18 cellular contexts compared by ENCODE assay signal in genomic region chr9:135301271-135302263, GRCh38.
DNase-seq lines count a peak whose midpoint lies in the region; ATAC-seq, FAIRE-seq and TF ChIP-seq lines count a peak whose summit lies in the region.
"Had no signal": no experiment of that assay in that cellular context is flagged by ENCODE, and none has a peak within 500 bp of the region (broad histone marks: within the 10 kb centered on the region; RNA-seq: fewer than 3 reads in every experiment).

No MANE protein-coding gene starts in this region.

- peaks cover 1% of the 10 kb centered on the region for H3K27me3 Mint-ChIP-seq in osteocyte (ENCODE audit: unreplicated experiment)

- TF ChIP-seq POLR2A in H1 (IDR thresholded peaks at IDR 0.05; ENCODE audit: control extremely low read depth in 1 of 2, low read depth in 2 of 2, low read length in 2 of 2), result no peak

- H4K20me1 ChIP-seq in H1 (replicated peaks in 1 of 2; ENCODE audit: control insufficient read depth in 1 of 2, insufficient read depth in 2 of 2, low read length in 2 of 2), result peaks cover 0 to 3% of the 10 kb centered on the region in 2 experiments

- no peak overlapping the region for H4K8ac ChIP-seq in H1 (ENCODE audit: extremely low read depth, insufficient read depth, low read length)

- H3K4me1 Mint-ChIP-seq in osteocyte (ENCODE audit: unreplicated experiment), result no peaks in the 10 kb centered on the region
- H3K4me1 Mint-ChIP-seq: CD8-positive, alpha-beta memory T cell had no signal

- no peak overlapping the region for H2AK5ac ChIP-seq in H1 (ENCODE audit: low read depth, low read length)

- H3K4me1 ChIP-seq in H1 (replicated peaks in 1 of 4; ENCODE audit: control insufficient read depth in 3 of 4, insufficient read depth in 4 of 4, low read length in 3 of 4), result peaks cover 1 to 7% (median 3%) of the 10 kb centered on the region in 4 experiments; a peak in 5 of 7 replicates
- H3K4me1 ChIP-seq: A549, SJSA1 had no signal

- POLR2A ChIA-PET in H1 (lab: Charles Lee; ENCODE audit: partially characterized antibody), result no interaction called here

- no peak overlapping the region for H3K27ac Mint-ChIP-seq in osteocyte (ENCODE audit: unreplicated experiment)

- no peak overlapping the region for H3K27ac ChIP-seq in H1 (ENCODE audit: low read depth, low read length)
- H3K27ac ChIP-seq: A549, SJSA1 had no signal

- H3K79me1 ChIP-seq in H1 (ENCODE audit: low read depth, low read length), result no peaks in the 10 kb centered on the region

- WGBS in H1 (ENCODE audit: extremely low coverage in 1 of 2, insufficient coverage in 1 of 2, insufficient read length in 1 of 2, insufficient replicate concordance in 2 of 2, low coverage in 1 of 2, low lambda C conversion rate in 2 of 2, missing lambda C conversion rate in 1 of 2), 2 experiments, result 90% methylated on average over 34 of the region's 40 CpGs; no CpG with 5 or more reads in 1 of the 2 experiments

- H3K9ac ChIP-seq in H1 (replicated peaks in 1 of 4; ENCODE audit: extremely low read depth in 1 of 4, low read depth in 3 of 4, low read length in 3 of 4), result no peak overlapping the region

- no peak overlapping the region for H3K4me3 ChIP-seq in H1 (ENCODE audit: extremely low read depth in 1 of 4, insufficient read depth in 2 of 4, low read depth in 3 of 4, low read length in 4 of 4)
- H3K4me3 ChIP-seq: A549, SJSA1 had no signal

- no peak for TF ChIP-seq CTCF in H1 (IDR thresholded peaks at IDR 0.05; ENCODE audit: control extremely low read depth in 1 of 3, insufficient read depth in 1 of 3, low read depth in 1 of 3, low read length in 3 of 3)
- no peak for TF ChIP-seq CTCF in osteocyte (IDR thresholded peaks at IDR 0.05)

- CTCF ChIA-PET in H1 (lab: Charles Lee; ENCODE audit: partially characterized antibody), result interaction anchor here (0.6 to 1.5 kb wide), 4 partner anchors 9 to 1105 kb away, joined by 3 to 6 read pairs (median 4); no protein-coding TSS in a partner anchor

- peak overlapping the region; percentile 27; the same call in 1 of the 2 replicates for H2BK12ac ChIP-seq in H1 (ENCODE audit: low read depth, low read length)

- H3K56ac ChIP-seq in H1 (replicated peaks; ENCODE audit: insufficient read length, low read depth, low read length), result no peak overlapping the region

- no peak overlapping the region for H3K4me2 ChIP-seq in H1 (ENCODE audit: insufficient read depth in 1 of 2, low read depth in 2 of 2, low read length in 2 of 2)
- H3K4me2 ChIP-seq: A549 had no signal

- no peaks in the 10 kb centered on the region for H3K9me3 ChIP-seq in H1 (ENCODE audit: insufficient read depth in 2 of 2, low read depth in 1 of 2, low read length in 1 of 2)
- H3K9me3 ChIP-seq: A549, SJSA1 had no signal

- H2BK15ac ChIP-seq in H1 (ENCODE audit: low read length), result 0 out of 2 replicates have a peak overlapping the region, but pooled peaks have one; percentile 16

- H3K14ac ChIP-seq in H1 (ENCODE audit: insufficient read length), result no peak overlapping the region

- H4K5ac ChIP-seq in H1 (ENCODE audit: insufficient read length, low read depth, low read length), result no peak overlapping the region

- no peak overlapping the region for H2BK20ac ChIP-seq in H1 (ENCODE audit: low read length)

- no peak overlapping the region for H2BK5ac ChIP-seq in H1 (ENCODE audit: low read depth, low read length)

- no peak overlapping the region for H3K4ac ChIP-seq in H1 (replicated peaks; ENCODE audit: insufficient read length, low read depth, low read length)

- H3K23me2 ChIP-seq in H1 (ENCODE audit: low read depth, low read length), result peaks cover 9% of the 10 kb centered on the region; the same call in 1 of the 2 replicates

- no peaks in the 10 kb centered on the region; a peak in 1 of 7 replicates for H3K27me3 ChIP-seq in H1 (replicated peaks in 1 of 4; ENCODE audit: control insufficient read depth in 3 of 4, extremely low read depth in 1 of 4, insufficient read depth in 3 of 4, low read length in 3 of 4)
- H3K27me3 ChIP-seq: SJSA1 had no signal

- no peak overlapping the region for H2AFZ ChIP-seq in H1 (ENCODE audit: low read length)

- H4K91ac ChIP-seq in H1 (replicated peaks; ENCODE audit: insufficient read length, low read length), result peak overlapping the region; percentile 47

- no peak overlapping the region for H3K18ac ChIP-seq in H1 (ENCODE audit: extremely low read depth, low read length)

- TF ChIP-seq RAD21 in H1 (IDR thresholded peaks at IDR 0.05 in 1 of 2, conservative IDR thresholded peaks at IDR 0.05 in 1 of 2; ENCODE audit: low read depth in 2 of 2, low read length in 2 of 2), result no peak

- H3K4me3 Mint-ChIP-seq in osteocyte (ENCODE audit: unreplicated experiment), result no peak overlapping the region
- H3K4me3 Mint-ChIP-seq: CD8-positive, alpha-beta memory T cell had no signal

- no peak overlapping the region for H3K23ac ChIP-seq in H1 (ENCODE audit: insufficient read length)

- DNase-seq in activated effector memory CD4-positive, alpha-beta T cell treated with anti-CD3 and anti-CD28 coated beads, Interleukin-2, amount 50 U/mL, for 16 hours, result peak; percentile 38
- DNase-seq in activated effector memory CD4-positive, alpha-beta T cell treated with Interleukin-2 at 50 U/mL for 16 hours, result no peak
- DNase-seq in H1 (ENCODE audit: low read depth in 1 of 2, low spot score in 2 of 2) (peak in 1 of 2 experiments; percentile 43), osteocyte (ENCODE audit: extremely low spot score, unreplicated experiment) (peak; percentile 81), middle frontal gyrus (ENCODE audit: extremely low spot score, low spot score) (no peak)
- DNase-seq: CD8-positive, alpha-beta memory T cell; DMS53; IMR-90; NCI-H1417; NCI-H187 treated with DMSO at 0.1 percent for 48 hours; NCI-H226; NCI-H526 had no signal

- no peaks in the 10 kb centered on the region for H3K79me2 ChIP-seq in H1 (ENCODE audit: control insufficient read depth in 1 of 2, insufficient read depth in 2 of 2, low read length in 2 of 2)

- no peak overlapping the region for H2BK120ac ChIP-seq in H1 (replicated peaks; ENCODE audit: low read depth, low read length)

- no peaks in the 10 kb centered on the region for H3K36me3 ChIP-seq in H1 (ENCODE audit: control insufficient read depth in 2 of 4, insufficient read depth in 4 of 4, low read length in 3 of 4)
- H3K36me3 ChIP-seq: SJSA1 had no signal

- FAIRE-seq in H1 (lab: Jason Lieb, UNC), result no peak
- FAIRE-seq: A549, HTR-8/SVneo had no signal

- no peaks in the 10 kb centered on the region for H3K36me3 Mint-ChIP-seq in osteocyte (ENCODE audit: unreplicated experiment)
- H3K36me3 Mint-ChIP-seq: CD8-positive, alpha-beta memory T cell had no signal

- TF ChIP-seq EP300 in H1 (IDR thresholded peaks at IDR 0.05; ENCODE audit: borderline replicate concordance in 1 of 2, low read depth in 2 of 2, low read length in 2 of 2), result no peak

- ATAC-seq in HG02884 (IDR thresholded peaks at IDR 0.05; ENCODE audit: unreplicated experiment) (no peak), GM21576 (IDR thresholded peaks at IDR 0.05; ENCODE audit: unreplicated experiment) (no peak)
- ATAC-seq: A549, Panc1 had no signal

- peaks cover 9% of the 10 kb centered on the region for H3K9me3 Mint-ChIP-seq in osteocyte (ENCODE audit: unreplicated experiment)

TF ChIP-seq in H1, 55 proteins besides CTCF, POLR2A, EP300 and RAD21:
- TF ChIP-seq RNF2 (IDR thresholded peaks at IDR 0.05; ENCODE audit: borderline replicate concordance, low read depth, low read length, missing control alignments, poor library complexity, severe bottlenecking), result no peak
- TF ChIP-seq NRF1 (IDR thresholded peaks at IDR 0.05; ENCODE audit: low read depth, low read length), result no peak
- TF ChIP-seq SP4 (IDR thresholded peaks at IDR 0.05; ENCODE audit: low read length), result no peak
- no peak for TF ChIP-seq TEAD4 (IDR thresholded peaks at IDR 0.05; ENCODE audit: low read depth, low read length)
- TF ChIP-seq, protein P1, sequence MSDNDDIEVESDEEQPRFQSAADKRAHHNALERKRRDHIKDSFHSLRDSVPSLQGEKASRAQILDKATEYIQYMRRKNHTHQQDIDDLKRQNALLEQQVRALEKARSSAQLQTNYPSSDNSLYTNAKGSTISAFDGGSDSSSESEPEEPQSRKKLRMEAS (IDR thresholded peaks at IDR 0.05), result no peak
- TF ChIP-seq TBP (IDR thresholded peaks at IDR 0.05; ENCODE audit: low read depth, low read length), result no peak
- no peak for TF ChIP-seq RBBP5 (IDR thresholded peaks at IDR 0.05; ENCODE audit: borderline replicate concordance, low read depth, low read length)
- TF ChIP-seq PHF8 (conservative IDR thresholded peaks at IDR 0.05; ENCODE audit: low read depth, low read length), result no peak
- no peak for TF ChIP-seq RFX5 (IDR thresholded peaks at IDR 0.05; ENCODE audit: borderline replicate concordance, low read depth, low read length)
- no peak for TF ChIP-seq EZH2 (IDR thresholded peaks at IDR 0.05; ENCODE audit: low read depth, low read length, severe bottlenecking)
- TF ChIP-seq EGR1 (IDR thresholded peaks at IDR 0.05; ENCODE audit: borderline replicate concordance, low read depth, low read length), result no peak
- TF ChIP-seq TAF7 (optimal IDR thresholded peaks at IDR 0.05; ENCODE audit: borderline replicate concordance, low read depth, low read length), result no peak
- TF ChIP-seq RXRA (IDR thresholded peaks at IDR 0.05; ENCODE audit: insufficient read depth, low read depth, low read length), result no peak
- TF ChIP-seq CHD2 (IDR thresholded peaks at IDR 0.05; ENCODE audit: low read length), result no peak

Comparison
In these comparisons a context has a peak if more than half of its experiments do, and no peak if none do; other contexts are left out.
1. DNase-seq: peak in activated effector memory CD4-positive, alpha-beta T cell treated with anti-CD3 and anti-CD28 coated beads, Interleukin-2, amount 50 U/mL, for 16 hours (single experiment) and osteocyte (single experiment); none in activated effector memory CD4-positive, alpha-beta T cell treated with Interleukin-2 at 50 U/mL for 16 hours (single experiment) and middle frontal gyrus (single experiment).